In genomic region chr12:65937181-65937641, GRCh38 we compare ENCODE assay signal across 1 cellular context.
A peak's percentile ranks its signal among the peaks of the same experiment; 100 is the strongest.
TF ChIP-seq lines count a peak whose summit lies in the region.

No MANE protein-coding gene starts in this region.

TF ChIP-seq in HepG2, 621 proteins besides CTCF, POLR2A, EP300 and RAD21 (continued from another document and continues in another):
- TF ChIP-seq HOMEZ (CRISPR knock-in tag; IDR thresholded peaks at IDR 0.05; ENCODE audit: low read depth) (no peak), POGZ (CRISPR knock-in tag; IDR thresholded peaks at IDR 0.05) (peak; percentile 26; the same call in 1 of the 2 replicates), ZNF432 (CRISPR knock-in tag; IDR thresholded peaks at IDR 0.05; ENCODE audit: borderline replicate concordance) (no peak), SRSF4 (IDR thresholded peaks at IDR 0.05; ENCODE audit: low read depth, low read length, poor library complexity, severe bottlenecking) (no peak), ZBTB25 (CRISPR knock-in tag; IDR thresholded peaks at IDR 0.05) (no peak), U2AF2 (IDR thresholded peaks at IDR 0.05; ENCODE audit: low read depth, low read length) (no peak), SMC3 (IDR thresholded peaks at IDR 0.05; ENCODE audit: low read length) (no peak), ZNF543 (CRISPR knock-in tag; IDR thresholded peaks at IDR 0.05) (no peak), ZNF563 (CRISPR knock-in tag; IDR thresholded peaks at IDR 0.05) (no peak), ARID5B (CRISPR knock-in tag; IDR thresholded peaks at IDR 0.05) (peak; percentile 83), ZFP91 (CRISPR knock-in tag; IDR thresholded peaks at IDR 0.05; ENCODE audit: borderline replicate concordance) (no peak), ZNF430 (CRISPR knock-in tag; IDR thresholded peaks at IDR 0.05) (no peak), ZNF160 (CRISPR knock-in tag; IDR thresholded peaks at IDR 0.05) (no peak), TIGD3 (CRISPR knock-in tag; IDR thresholded peaks at IDR 0.05; ENCODE audit: borderline replicate concordance) (no peak), RFXAP (CRISPR knock-in tag; IDR thresholded peaks at IDR 0.05; ENCODE audit: borderline replicate concordance) (no peak), ZNF639 (CRISPR knock-in tag; conservative IDR thresholded peaks at IDR 0.05) (no peak), BCL3 (CRISPR knock-in tag; IDR thresholded peaks at IDR 0.05) (no peak), MED13 (CRISPR knock-in tag; IDR thresholded peaks at IDR 0.05) (no peak), ZNF703 (CRISPR knock-in tag; IDR thresholded peaks at IDR 0.05; ENCODE audit: borderline replicate concordance) (no peak), HHEX (CRISPR knock-in tag; IDR thresholded peaks at IDR 0.05) (no peak), ZNF746 (CRISPR knock-in tag; IDR thresholded peaks at IDR 0.05) (no peak), YEATS4 (CRISPR knock-in tag; IDR thresholded peaks at IDR 0.05; ENCODE audit: borderline replicate concordance) (0 out of 2 replicates have a peak, but pooled peaks have one; percentile 35), ZNF550 (CRISPR knock-in tag; IDR thresholded peaks at IDR 0.05; ENCODE audit: borderline replicate concordance) (no peak), PHF20 (CRISPR knock-in tag; IDR thresholded peaks at IDR 0.05) (no peak), KDM3A (CRISPR knock-in tag; IDR thresholded peaks at IDR 0.05; ENCODE audit: low read depth) (no peak), ZMAT3 (CRISPR knock-in tag; conservative IDR thresholded peaks at IDR 0.05) (no peak), ZNF496 (CRISPR knock-in tag; IDR thresholded peaks at IDR 0.05; ENCODE audit: insufficient replicate concordance) (no peak), MLX (CRISPR knock-in tag; IDR thresholded peaks at IDR 0.05) (no peak), TFDP1 (CRISPR knock-in tag; IDR thresholded peaks at IDR 0.05; ENCODE audit: borderline replicate concordance) (no peak), ARNT2 (CRISPR knock-in tag; IDR thresholded peaks at IDR 0.05; ENCODE audit: low read depth) (no peak), SALL1 (CRISPR knock-in tag; IDR thresholded peaks at IDR 0.05) (peak; percentile 80), HMG20A (CRISPR knock-in tag; IDR thresholded peaks at IDR 0.05; ENCODE audit: borderline replicate concordance) (peak; percentile 79), RBM39 (IDR thresholded peaks at IDR 0.05; ENCODE audit: low read depth, low read length, poor library complexity, severe bottlenecking) (no peak), ZNF101 (CRISPR knock-in tag; IDR thresholded peaks at IDR 0.05; ENCODE audit: borderline replicate concordance, low read depth) (no peak), FOXP1 (IDR thresholded peaks at IDR 0.05) (no peak), FOXP1 (CRISPR knock-in tag; IDR thresholded peaks at IDR 0.05) (no peak; the same call in 1 of the 2 replicates), HDAC1 (CRISPR knock-in tag; IDR thresholded peaks at IDR 0.05) (peak; percentile 55), BRD4 (CRISPR knock-in tag; IDR thresholded peaks at IDR 0.05) (0 out of 2 replicates have a peak, but pooled peaks have one; percentile 29), TFAP4 (IDR thresholded peaks at IDR 0.05; ENCODE audit: borderline replicate concordance, low read depth) (peak; percentile 67; the same call in 1 of the 2 replicates), ZNF205 (CRISPR knock-in tag; IDR thresholded peaks at IDR 0.05) (no peak), SNAI1 (CRISPR knock-in tag; IDR thresholded peaks at IDR 0.05; ENCODE audit: borderline replicate concordance) (no peak), SPEN (CRISPR knock-in tag; IDR thresholded peaks at IDR 0.05; ENCODE audit: low read depth) (no peak), BCLAF1 (IDR thresholded peaks at IDR 0.05) (no peak), SIX1 (CRISPR knock-in tag; IDR thresholded peaks at IDR 0.05; ENCODE audit: borderline replicate concordance) (no peak; the same call in 1 of the 2 replicates), KLF16 (CRISPR knock-in tag; IDR thresholded peaks at IDR 0.05) (no peak)
